1 cellular context compared by ENCODE assay signal in genomic region chr1:181021155-181021554, GRCh38.
TF ChIP-seq lines count a peak whose summit lies in the region.

No MANE protein-coding gene starts in this region.

TF ChIP-seq in K562, 482 proteins besides CTCF, POLR2A, EP300 and RAD21:
- TF ChIP-seq MAFK (IDR thresholded peaks at IDR 0.05; ENCODE audit: low read length) (peak; percentile 16; the same call in 1 of the 2 replicates), KDM4B (IDR thresholded peaks at IDR 0.05; ENCODE audit: borderline replicate concordance in 2 of 2, low read depth in 1 of 2) (no peak), C11orf30 (IDR thresholded peaks at IDR 0.05; ENCODE audit: low read depth) (peak; percentile 91), MAFF (IDR thresholded peaks at IDR 0.05; ENCODE audit: low read length) (peak; percentile 53; the same call in 1 of the 2 replicates), MLX (CRISPR knock-in tag; conservative IDR thresholded peaks at IDR 0.05) (0 out of 4 replicates have a peak, but pooled peaks of 1 of the 2 experiments have one; percentile 32), ETV5 (CRISPR knock-in tag; IDR thresholded peaks at IDR 0.05; ENCODE audit: low read depth) (no peak), RBFOX2 (IDR thresholded peaks at IDR 0.05; ENCODE audit: low read depth, low read length) (no peak), MAFG (tag; conservative IDR thresholded peaks at IDR 0.05) (peak; percentile 75), NUFIP1 (IDR thresholded peaks at IDR 0.05; ENCODE audit: partially characterized antibody) (no peak), MBD2 (IDR thresholded peaks at IDR 0.05; ENCODE audit: borderline replicate concordance, low read depth) (no peak), ATF4 (CRISPR knock-in tag; IDR thresholded peaks at IDR 0.05) (0 out of 2 replicates have a peak, but pooled peaks have one; percentile 22), PRMT5 (CRISPR knock-in tag; IDR thresholded peaks at IDR 0.05) (no peak), CBX3 (IDR thresholded peaks at IDR 0.05; ENCODE audit: borderline replicate concordance in 1 of 2, low read length in 2 of 2) (no peak), MECOM (CRISPR knock-in tag; IDR thresholded peaks at IDR 0.05) (no peak), ZNF316 (IDR thresholded peaks at IDR 0.05) (peak; percentile 96)
